ENCODE assay signal across 34 cellular contexts in genomic region chr2:215031330-215031729, GRCh38.
"Had no signal": no experiment of that assay in that cellular context is flagged by ENCODE, and none has a peak within 500 bp of the region (broad histone marks: within the 10 kb centered on the region; RNA-seq: fewer than 3 reads in every experiment).

No MANE protein-coding gene starts in this region.

- H3K27ac Mint-ChIP-seq: activated naive CD4-positive, alpha-beta T cell treated with anti-CD3 and anti-CD28 coated beads for 36 hours; activated naive CD8-positive, alpha-beta T cell treated with anti-CD3 and anti-CD28 coated beads for 36 hours; activated T-helper 1 cell treated with anti-CD3 and anti-CD28 coated beads, Interleukin-12 subunit alpha, Interleukin-12 subunit beta, Interleukin-2, Interleukin-4 antibody, amounts not matched to agents 30 ng/mL and 10 ng/mL and 1 ng/mL, durations not matched to agents 14 hours and 24 hours and 36 hours; dendritic cell treated with granulocyte-macrophage colony-stimulating factor and Interleukin-4, amounts not matched to agents 40 ng/mL and 50 ng/mL, for 4 days; immature natural killer cell; memory B cell; naive thymus-derived CD8-positive, alpha-beta T cell; stimulated activated effector memory CD8-positive, alpha-beta T cell treated with anti-CD3 and anti-CD28 coated beads, Interleukin-12 subunit alpha, Interleukin-12 subunit beta, amount 100 ng/mL, for 72 hours; stimulated activated naive CD8-positive, alpha-beta T cell treated with anti-CD3 and anti-CD28 coated beads, Interleukin-15, Interleukin-2, amounts not matched to agents 100 ng/mL and 50 ng/mL, for 24 hours; T-helper 1 cell treated with Interleukin-12 subunit alpha and Interleukin-12 subunit beta and Interleukin-4 antibody, amounts not matched to agents 30 μg/mL and 1 μg/mL, for 36 hours; type B pancreatic cell had no signal

- H3K4me1 Mint-ChIP-seq: activated naive CD8-positive, alpha-beta T cell treated with anti-CD3 and anti-CD28 coated beads for 36 hours; immature natural killer cell; memory B cell; naive thymus-derived CD8-positive, alpha-beta T cell; neural crest cell; stimulated activated effector memory CD8-positive, alpha-beta T cell treated with anti-CD3 and anti-CD28 coated beads, Interleukin-12 subunit alpha, Interleukin-12 subunit beta, amount 100 ng/mL, for 72 hours had no signal

- H3K27me3 Mint-ChIP-seq: dendritic cell treated with granulocyte-macrophage colony-stimulating factor and Interleukin-4, amounts not matched to agents 40 ng/mL and 50 ng/mL, for 4 days; stimulated activated naive CD8-positive, alpha-beta T cell treated with anti-CD3 and anti-CD28 coated beads, Interleukin-15, Interleukin-2, amounts not matched to agents 100 ng/mL and 50 ng/mL, for 24 hours; type B pancreatic cell had no signal

- H3K4me1 ChIP-seq: adrenal gland, heart left ventricle, pancreas, prostate gland, uterus had no signal

- H3K9me3 Mint-ChIP-seq: activated naive CD4-positive, alpha-beta T cell treated with anti-CD3 and anti-CD28 coated beads for 36 hours; activated naive CD8-positive, alpha-beta T cell treated with anti-CD3 and anti-CD28 coated beads for 36 hours; activated T-helper 1 cell treated with anti-CD3 and anti-CD28 coated beads, Interleukin-12 subunit alpha, Interleukin-12 subunit beta, Interleukin-2, Interleukin-4 antibody, amounts not matched to agents 30 ng/mL and 10 ng/mL and 1 ng/mL, durations not matched to agents 14 hours and 24 hours and 36 hours; dendritic cell treated with granulocyte-macrophage colony-stimulating factor and Interleukin-4, amounts not matched to agents 40 ng/mL and 50 ng/mL, for 4 days; memory B cell; naive thymus-derived CD8-positive, alpha-beta T cell; stimulated activated effector memory CD8-positive, alpha-beta T cell treated with anti-CD3 and anti-CD28 coated beads, Interleukin-12 subunit alpha, Interleukin-12 subunit beta, amount 100 ng/mL, for 72 hours; stimulated activated naive CD8-positive, alpha-beta T cell treated with anti-CD3 and anti-CD28 coated beads, Interleukin-15, Interleukin-2, amounts not matched to agents 100 ng/mL and 50 ng/mL, for 24 hours; T-helper 1 cell treated with Interleukin-12 subunit alpha and Interleukin-12 subunit beta and Interleukin-4 antibody, amounts not matched to agents 30 μg/mL and 1 μg/mL, for 36 hours; type B pancreatic cell had no signal

- H3K4me3 ChIP-seq: adrenal gland, heart left ventricle, pancreas, prostate gland, thoracic aorta, uterus had no signal

- H3K4me3 Mint-ChIP-seq: activated naive CD4-positive, alpha-beta T cell treated with anti-CD3 and anti-CD28 coated beads for 36 hours; activated naive CD8-positive, alpha-beta T cell treated with anti-CD3 and anti-CD28 coated beads for 36 hours; activated T-helper 1 cell treated with anti-CD3 and anti-CD28 coated beads, Interleukin-12 subunit alpha, Interleukin-12 subunit beta, Interleukin-2, Interleukin-4 antibody, amounts not matched to agents 30 ng/mL and 10 ng/mL and 1 ng/mL, durations not matched to agents 14 hours and 24 hours and 36 hours; dendritic cell treated with granulocyte-macrophage colony-stimulating factor and Interleukin-4, amounts not matched to agents 40 ng/mL and 50 ng/mL, for 4 days; immature natural killer cell; memory B cell; naive thymus-derived CD8-positive, alpha-beta T cell; neural crest cell; stimulated activated effector memory CD8-positive, alpha-beta T cell treated with anti-CD3 and anti-CD28 coated beads, Interleukin-12 subunit alpha, Interleukin-12 subunit beta, amount 100 ng/mL, for 72 hours; stimulated activated naive CD8-positive, alpha-beta T cell treated with anti-CD3 and anti-CD28 coated beads, Interleukin-15, Interleukin-2, amounts not matched to agents 100 ng/mL and 50 ng/mL, for 24 hours; T-helper 1 cell treated with Interleukin-12 subunit alpha and Interleukin-12 subunit beta and Interleukin-4 antibody, amounts not matched to agents 30 μg/mL and 1 μg/mL, for 36 hours; type B pancreatic cell had no signal

- H3K27me3 ChIP-seq: adrenal gland, brain microvascular endothelial cell, foreskin keratinocyte, heart left ventricle, pancreas, uterus had no signal

- H3K36me3 Mint-ChIP-seq: activated naive CD8-positive, alpha-beta T cell treated with anti-CD3 and anti-CD28 coated beads for 36 hours; immature natural killer cell; memory B cell; naive thymus-derived CD8-positive, alpha-beta T cell; stimulated activated effector memory CD8-positive, alpha-beta T cell treated with anti-CD3 and anti-CD28 coated beads, Interleukin-12 subunit alpha, Interleukin-12 subunit beta, amount 100 ng/mL, for 72 hours had no signal

- DNase-seq: activated CD4-positive, alpha-beta T cell treated with anti-CD3 and anti-CD28 coated beads for 48 hours; activated CD4-positive, alpha-beta T cell treated with anti-CD3 and anti-CD28 coated beads, Interleukin-2, amount 50 U/mL, for 48 hours; activated CD8-positive, alpha-beta memory T cell treated with anti-CD3 and anti-CD28 coated beads for 24 hours; activated effector memory CD4-positive, alpha-beta T cell treated with anti-CD3 and anti-CD28 coated beads, Interleukin-2, amount 50 U/mL, for 16 hours; activated naive CD4-positive, alpha-beta T cell treated with anti-CD3 and anti-CD28 coated beads for 36 hours; activated naive CD8-positive, alpha-beta T cell treated with anti-CD3 and anti-CD28 coated beads for 36 hours; adrenal gland; brain microvascular endothelial cell; central memory CD4-positive, alpha-beta T cell; foreskin keratinocyte; heart left ventricle; hypothalamus; immature natural killer cell; naive thymus-derived CD8-positive, alpha-beta T cell; nucleus accumbens; pancreas; retina; small intestine; stimulated activated CD4-positive, alpha-beta T cell treated with anti-CD3 and anti-CD28 coated beads, Interleukin-4, amount 100 ng/mL, for 24 hours; T-helper 9 cell; uterus had no signal

- H3K36me3 ChIP-seq: adrenal gland, brain microvascular endothelial cell, heart left ventricle, pancreas, prostate gland, thoracic aorta, uterus had no signal

- ATAC-seq: activated CD4-positive, CD25-positive, alpha-beta regulatory T cell treated with anti-CD3 and anti-CD28 coated beads, Interleukin-2, amount 50 U/mL, for 24 hours; foreskin keratinocyte; heart left ventricle; naive thymus-derived CD8-positive, alpha-beta T cell; pancreas; sciatic nerve; stimulated activated effector memory CD8-positive, alpha-beta T cell treated with anti-CD3 and anti-CD28 coated beads, Interleukin-12 subunit alpha, Interleukin-12 subunit beta, amount 100 ng/mL, for 72 hours had no signal

- H3K27ac ChIP-seq: adrenal gland, brain microvascular endothelial cell, foreskin keratinocyte, heart left ventricle, pancreas, prostate gland, thoracic aorta, uterus, VCaP had no signal

- H3K9me3 ChIP-seq: adrenal gland, heart left ventricle, pancreas, prostate gland, thoracic aorta, uterus had no signal
